Comparison of ENCODE assay signal across 2 cellular contexts in the genomic region with DNA sequence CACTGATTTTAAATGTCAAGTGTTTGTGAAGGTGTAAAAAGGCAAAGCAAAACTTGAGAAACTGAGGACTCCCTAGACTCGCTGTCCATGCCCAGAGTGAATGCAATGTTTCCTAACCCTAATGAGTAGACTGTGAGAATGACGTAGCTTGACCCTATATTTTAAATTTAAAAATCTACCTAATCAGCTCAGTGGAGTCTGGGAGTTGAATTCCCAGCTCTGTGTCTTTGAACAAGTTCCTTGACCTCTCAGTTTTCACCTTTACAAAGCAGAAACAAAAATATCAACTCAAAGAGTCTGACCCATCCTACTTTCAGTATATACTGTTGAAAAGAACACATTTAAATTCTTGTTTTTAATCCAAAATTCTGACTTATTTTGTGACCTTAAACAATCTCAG.
TF ChIP-seq lines count a peak whose summit lies in the region.

No MANE protein-coding gene starts in this region.

TF ChIP-seq in A549, 52 proteins besides CTCF, POLR2A, EP300 and RAD21:
- TF ChIP-seq, protein P1, sequence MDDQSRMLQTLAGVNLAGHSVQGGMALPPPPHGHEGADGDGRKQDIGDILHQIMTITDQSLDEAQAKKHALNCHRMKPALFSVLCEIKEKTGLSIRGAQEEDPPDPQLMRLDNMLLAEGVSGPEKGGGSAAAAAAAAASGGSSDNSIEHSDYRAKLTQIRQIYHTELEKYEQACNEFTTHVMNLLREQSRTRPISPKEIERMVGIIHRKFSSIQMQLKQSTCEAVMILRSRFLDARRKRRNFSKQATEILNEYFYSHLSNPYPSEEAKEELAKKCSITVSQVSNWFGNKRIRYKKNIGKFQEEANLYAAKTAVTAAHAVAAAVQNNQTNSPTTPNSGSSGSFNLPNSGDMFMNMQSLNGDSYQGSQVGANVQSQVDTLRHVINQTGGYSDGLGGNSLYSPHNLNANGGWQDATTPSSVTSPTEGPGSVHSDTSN (IDR thresholded peaks at IDR 0.05), result no peak
- no peak for TF ChIP-seq KDM1A (IDR thresholded peaks at IDR 0.05; ENCODE audit: low read depth)
- TF ChIP-seq CEBPB (IDR thresholded peaks at IDR 0.05), result no peak
- TF ChIP-seq SMC3 (IDR thresholded peaks at IDR 0.05), result no peak
- TF ChIP-seq USF2 (IDR thresholded peaks at IDR 0.05), result no peak
- no peak for TF ChIP-seq NPAS2 (CRISPR knock-in tag; IDR thresholded peaks at IDR 0.05; ENCODE audit: borderline replicate concordance)
- TF ChIP-seq FOSB (CRISPR knock-in tag; IDR thresholded peaks at IDR 0.05), result no peak
- TF ChIP-seq RNF2 (IDR thresholded peaks at IDR 0.05; ENCODE audit: borderline replicate concordance, low read depth), result no peak
- TF ChIP-seq CBX2 (IDR thresholded peaks at IDR 0.05; ENCODE audit: borderline replicate concordance, low read depth), result no peak
- no peak for TF ChIP-seq RCOR1 (IDR thresholded peaks at IDR 0.05; ENCODE audit: low read depth, low read length)
- no peak for TF ChIP-seq MYC (IDR thresholded peaks at IDR 0.05; ENCODE audit: borderline replicate concordance, low read length)
- TF ChIP-seq, protein P2, sequence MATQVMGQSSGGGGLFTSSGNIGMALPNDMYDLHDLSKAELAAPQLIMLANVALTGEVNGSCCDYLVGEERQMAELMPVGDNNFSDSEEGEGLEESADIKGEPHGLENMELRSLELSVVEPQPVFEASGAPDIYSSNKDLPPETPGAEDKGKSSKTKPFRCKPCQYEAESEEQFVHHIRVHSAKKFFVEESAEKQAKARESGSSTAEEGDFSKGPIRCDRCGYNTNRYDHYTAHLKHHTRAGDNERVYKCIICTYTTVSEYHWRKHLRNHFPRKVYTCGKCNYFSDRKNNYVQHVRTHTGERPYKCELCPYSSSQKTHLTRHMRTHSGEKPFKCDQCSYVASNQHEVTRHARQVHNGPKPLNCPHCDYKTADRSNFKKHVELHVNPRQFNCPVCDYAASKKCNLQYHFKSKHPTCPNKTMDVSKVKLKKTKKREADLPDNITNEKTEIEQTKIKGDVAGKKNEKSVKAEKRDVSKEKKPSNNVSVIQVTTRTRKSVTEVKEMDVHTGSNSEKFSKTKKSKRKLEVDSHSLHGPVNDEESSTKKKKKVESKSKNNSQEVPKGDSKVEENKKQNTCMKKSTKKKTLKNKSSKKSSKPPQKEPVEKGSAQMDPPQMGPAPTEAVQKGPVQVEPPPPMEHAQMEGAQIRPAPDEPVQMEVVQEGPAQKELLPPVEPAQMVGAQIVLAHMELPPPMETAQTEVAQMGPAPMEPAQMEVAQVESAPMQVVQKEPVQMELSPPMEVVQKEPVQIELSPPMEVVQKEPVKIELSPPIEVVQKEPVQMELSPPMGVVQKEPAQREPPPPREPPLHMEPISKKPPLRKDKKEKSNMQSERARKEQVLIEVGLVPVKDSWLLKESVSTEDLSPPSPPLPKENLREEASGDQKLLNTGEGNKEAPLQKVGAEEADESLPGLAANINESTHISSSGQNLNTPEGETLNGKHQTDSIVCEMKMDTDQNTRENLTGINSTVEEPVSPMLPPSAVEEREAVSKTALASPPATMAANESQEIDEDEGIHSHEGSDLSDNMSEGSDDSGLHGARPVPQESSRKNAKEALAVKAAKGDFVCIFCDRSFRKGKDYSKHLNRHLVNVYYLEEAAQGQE (IDR thresholded peaks at IDR 0.05), result no peak
- TF ChIP-seq EHMT2 (IDR thresholded peaks at IDR 0.05; ENCODE audit: low read depth), result no peak
- no peak for TF ChIP-seq ZNF302 (CRISPR knock-in tag; IDR thresholded peaks at IDR 0.05)
- no peak for TF ChIP-seq PHF8 (IDR thresholded peaks at IDR 0.05; ENCODE audit: borderline replicate concordance, low read depth)

TF ChIP-seq in HepG2, 621 proteins besides CTCF, POLR2A, EP300 and RAD21:
- TF ChIP-seq ZNF550 (CRISPR knock-in tag; IDR thresholded peaks at IDR 0.05; ENCODE audit: borderline replicate concordance), result no peak
- 0 out of 2 replicates have a peak, but pooled peaks have one; percentile 30 for TF ChIP-seq YEATS4 (CRISPR knock-in tag; IDR thresholded peaks at IDR 0.05; ENCODE audit: borderline replicate concordance)
- peak; percentile 86 for TF ChIP-seq RBFOX2 (IDR thresholded peaks at IDR 0.05; ENCODE audit: low read depth, low read length)
- no peak for TF ChIP-seq SMAD3 (CRISPR knock-in tag; IDR thresholded peaks at IDR 0.05)
- no peak for TF ChIP-seq MTF1 (CRISPR knock-in tag; IDR thresholded peaks at IDR 0.05)
- TF ChIP-seq HNRNPL (IDR thresholded peaks at IDR 0.05; ENCODE audit: low read depth, low read length), result 0 out of 2 replicates have a peak, but pooled peaks have one; percentile 14
- no peak for TF ChIP-seq TBX2 (CRISPR knock-in tag; IDR thresholded peaks at IDR 0.05; ENCODE audit: borderline replicate concordance)
- peak; percentile 42; the same call in 1 of the 2 replicates for TF ChIP-seq POLR2AphosphoS5 (IDR thresholded peaks at IDR 0.05; ENCODE audit: low read depth, low read length)
- no peak for TF ChIP-seq NFATC3 (CRISPR knock-in tag; IDR thresholded peaks at IDR 0.05)
- TF ChIP-seq TFAP4 (IDR thresholded peaks at IDR 0.05; ENCODE audit: borderline replicate concordance, low read depth), result no peak
- TF ChIP-seq MEIS2 (CRISPR knock-in tag; IDR thresholded peaks at IDR 0.05), result no peak
- TF ChIP-seq POLR2G (IDR thresholded peaks at IDR 0.05; ENCODE audit: low read depth, low read length), result peak; percentile 46; the same call in 1 of the 2 replicates
- peak; percentile 88 for TF ChIP-seq AGO2 (optimal IDR thresholded peaks at IDR 0.05; ENCODE audit: low read depth, low read length)
- TF ChIP-seq ATM (IDR thresholded peaks at IDR 0.05; ENCODE audit: borderline replicate concordance), result no peak
- TF ChIP-seq ADNP (CRISPR knock-in tag; IDR thresholded peaks at IDR 0.05), result no peak
- no peak for TF ChIP-seq NBN (conservative IDR thresholded peaks at IDR 0.05)
- TF ChIP-seq SMYD3 (CRISPR knock-in tag; IDR thresholded peaks at IDR 0.05), result no peak
- no peak for TF ChIP-seq FOXC1 (CRISPR knock-in tag; IDR thresholded peaks at IDR 0.05; ENCODE audit: borderline replicate concordance)
- TF ChIP-seq, protein P3, sequence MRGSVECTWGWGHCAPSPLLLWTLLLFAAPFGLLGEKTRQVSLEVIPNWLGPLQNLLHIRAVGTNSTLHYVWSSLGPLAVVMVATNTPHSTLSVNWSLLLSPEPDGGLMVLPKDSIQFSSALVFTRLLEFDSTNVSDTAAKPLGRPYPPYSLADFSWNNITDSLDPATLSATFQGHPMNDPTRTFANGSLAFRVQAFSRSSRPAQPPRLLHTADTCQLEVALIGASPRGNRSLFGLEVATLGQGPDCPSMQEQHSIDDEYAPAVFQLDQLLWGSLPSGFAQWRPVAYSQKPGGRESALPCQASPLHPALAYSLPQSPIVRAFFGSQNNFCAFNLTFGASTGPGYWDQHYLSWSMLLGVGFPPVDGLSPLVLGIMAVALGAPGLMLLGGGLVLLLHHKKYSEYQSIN (CRISPR knock-in tag; IDR thresholded peaks at IDR 0.05; ENCODE audit: borderline replicate concordance), result no peak
- TF ChIP-seq CSRNP1 (CRISPR knock-in tag; IDR thresholded peaks at IDR 0.05), result no peak
- no peak for TF ChIP-seq EED (CRISPR knock-in tag; IDR thresholded peaks at IDR 0.05)
- no peak for TF ChIP-seq ZNF609 (CRISPR knock-in tag; IDR thresholded peaks at IDR 0.05; ENCODE audit: borderline replicate concordance)
- no peak for TF ChIP-seq U2AF2 (IDR thresholded peaks at IDR 0.05; ENCODE audit: low read depth, low read length)
- TF ChIP-seq RARA (CRISPR knock-in tag; IDR thresholded peaks at IDR 0.05), result no peak
- TF ChIP-seq, protein P4, sequence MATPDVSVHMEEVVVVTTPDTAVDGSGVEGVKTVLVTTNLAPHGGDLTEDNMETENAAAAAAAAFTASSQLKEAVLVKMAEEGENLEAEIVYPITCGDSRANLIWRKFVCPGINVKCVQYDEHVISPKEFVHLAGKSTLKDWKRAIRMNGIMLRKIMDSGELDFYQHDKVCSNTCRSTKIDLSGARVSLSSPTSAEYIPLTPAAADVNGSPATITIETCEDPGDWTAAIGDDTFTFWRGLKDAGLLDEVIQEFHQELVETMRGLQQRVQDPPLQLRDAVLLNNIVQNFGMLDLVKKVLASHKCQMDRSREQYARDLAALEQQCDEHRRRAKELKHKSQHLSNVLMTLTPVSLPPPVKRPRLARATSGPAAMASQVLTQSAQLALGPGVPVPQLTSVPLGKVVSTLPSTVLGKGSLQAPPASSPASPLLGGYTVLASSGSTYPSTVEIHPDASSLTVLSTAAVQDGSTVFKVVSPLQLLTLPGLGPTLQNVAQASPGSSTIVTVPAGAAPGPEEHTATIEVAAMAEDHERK (CRISPR knock-in tag; IDR thresholded peaks at IDR 0.05; ENCODE audit: low read depth), result no peak
- no peak for TF ChIP-seq GABPB1 (CRISPR knock-in tag; IDR thresholded peaks at IDR 0.05)
- TF ChIP-seq ZNF639 (CRISPR knock-in tag; conservative IDR thresholded peaks at IDR 0.05), result no peak
- no peak for TF ChIP-seq ZMAT5 (CRISPR knock-in tag; IDR thresholded peaks at IDR 0.05; ENCODE audit: borderline replicate concordance, low read depth)
